Comparison of ENCODE assay signal across 1 cellular context in the genomic region with DNA sequence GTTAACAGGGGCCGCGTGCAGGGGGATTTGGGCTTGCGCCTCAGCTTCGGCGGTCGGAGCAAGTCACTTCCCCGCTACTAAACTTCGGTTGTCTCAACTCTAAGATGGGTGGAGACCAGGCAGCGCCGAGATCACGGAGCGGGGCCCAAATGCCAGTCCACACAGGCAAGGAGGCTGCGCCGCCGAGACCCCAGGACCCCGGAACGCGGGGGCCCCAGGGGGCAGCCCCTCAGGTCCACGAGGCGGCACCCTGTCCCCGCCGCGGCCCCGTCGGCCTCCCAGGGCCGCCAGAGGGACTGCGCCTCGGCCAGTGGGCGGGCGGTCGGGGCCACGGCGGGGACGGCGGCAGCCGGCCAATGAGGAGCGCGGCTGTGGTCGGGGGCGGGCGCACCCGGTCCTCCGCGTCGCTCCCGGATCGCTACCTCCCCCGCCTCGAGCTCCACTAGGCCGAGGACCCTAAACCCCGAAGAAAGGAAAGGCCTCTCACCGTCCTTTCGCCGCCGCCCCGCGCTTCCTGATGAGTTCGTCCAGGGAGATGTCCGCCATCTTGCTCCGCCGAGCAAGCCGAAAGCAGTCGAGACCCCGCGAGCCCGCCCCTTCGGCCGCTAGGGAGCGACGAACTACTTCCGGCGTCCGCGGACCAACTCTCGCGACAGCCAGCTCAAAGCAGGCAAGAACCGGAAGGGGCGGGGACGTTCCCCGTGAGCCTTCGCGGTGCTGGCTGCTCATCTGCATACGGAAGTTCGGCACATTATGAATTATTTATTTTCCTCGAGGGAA.
TF ChIP-seq lines count a peak whose summit lies in the region.

A gene with protein sequence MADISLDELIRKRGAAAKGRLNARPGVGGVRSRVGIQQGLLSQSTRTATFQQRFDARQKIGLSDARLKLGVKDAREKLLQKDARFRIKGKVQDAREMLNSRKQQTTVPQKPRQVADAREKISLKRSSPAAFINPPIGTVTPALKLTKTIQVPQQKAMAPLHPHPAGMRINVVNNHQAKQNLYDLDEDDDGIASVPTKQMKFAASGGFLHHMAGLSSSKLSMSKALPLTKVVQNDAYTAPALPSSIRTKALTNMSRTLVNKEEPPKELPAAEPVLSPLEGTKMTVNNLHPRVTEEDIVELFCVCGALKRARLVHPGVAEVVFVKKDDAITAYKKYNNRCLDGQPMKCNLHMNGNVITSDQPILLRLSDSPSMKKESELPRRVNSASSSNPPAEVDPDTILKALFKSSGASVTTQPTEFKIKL (minus strand): TSS at position 572 of the 780 bp plus-strand sequence. CDS start 26 bp downstream, at position 546.

TF ChIP-seq in K562, 482 proteins besides CTCF, POLR2A, EP300 and RAD21 (continued from another document and continues in another):
- TF ChIP-seq, protein P1, sequence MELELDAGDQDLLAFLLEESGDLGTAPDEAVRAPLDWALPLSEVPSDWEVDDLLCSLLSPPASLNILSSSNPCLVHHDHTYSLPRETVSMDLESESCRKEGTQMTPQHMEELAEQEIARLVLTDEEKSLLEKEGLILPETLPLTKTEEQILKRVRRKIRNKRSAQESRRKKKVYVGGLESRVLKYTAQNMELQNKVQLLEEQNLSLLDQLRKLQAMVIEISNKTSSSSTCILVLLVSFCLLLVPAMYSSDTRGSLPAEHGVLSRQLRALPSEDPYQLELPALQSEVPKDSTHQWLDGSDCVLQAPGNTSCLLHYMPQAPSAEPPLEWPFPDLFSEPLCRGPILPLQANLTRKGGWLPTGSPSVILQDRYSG (tag; conservative IDR thresholded peaks at IDR 0.05; ENCODE audit: low read depth), result no peak
- TF ChIP-seq ZNF41 (CRISPR knock-in tag; conservative IDR thresholded peaks at IDR 0.05) (no peak), ZFP1 (CRISPR knock-in tag; IDR thresholded peaks at IDR 0.05) (no peak), BMI1 (IDR thresholded peaks at IDR 0.05; ENCODE audit: low read length) (no peak), HDAC8 (tag; IDR thresholded peaks at IDR 0.05) (no peak), MAFF (IDR thresholded peaks at IDR 0.05; ENCODE audit: low read length) (peak; percentile 36; the same call in 1 of the 2 replicates), KDM2B (CRISPR knock-in tag; IDR thresholded peaks at IDR 0.05) (no peak), CC2D1A (IDR thresholded peaks at IDR 0.05) (no peak), NFATC3 (IDR thresholded peaks at IDR 0.05) (no peak), SMAD3 (CRISPR knock-in tag; conservative IDR thresholded peaks at IDR 0.05) (no peak), FOXA1 (IDR thresholded peaks at IDR 0.05; ENCODE audit: borderline replicate concordance) (no peak), TAL1 (IDR thresholded peaks at IDR 0.05) (no peak), MCM3 (IDR thresholded peaks at IDR 0.05) (no peak), GABPA (tag; conservative IDR thresholded peaks at IDR 0.05; ENCODE audit: low read depth) (peak; percentile 99), PPARD (CRISPR knock-in tag; IDR thresholded peaks at IDR 0.05) (no peak), CCNT2 (IDR thresholded peaks at IDR 0.05; ENCODE audit: borderline replicate concordance, extremely low read depth, insufficient read length, low read depth, low read length) (peak; percentile 33), LEF1 (IDR thresholded peaks at IDR 0.05) (no peak), RBM39 (optimal IDR thresholded peaks at IDR 0.05; ENCODE audit: low read depth, low read length) (no peak), RBM14 (IDR thresholded peaks at IDR 0.05; ENCODE audit: borderline replicate concordance, insufficient read depth, low read depth, low read length) (no peak), CBX8 (IDR thresholded peaks at IDR 0.05; ENCODE audit: borderline replicate concordance, extremely low read depth, low read depth, low read length, poor library complexity, severe bottlenecking) (no peak), MCM2 (IDR thresholded peaks at IDR 0.05; ENCODE audit: low read depth) (no peak), BRD9 (IDR thresholded peaks at IDR 0.05; ENCODE audit: low read depth, partially characterized antibody) (no peak), SMAD2 (IDR thresholded peaks at IDR 0.05; ENCODE audit: low read depth, low read length) (no peak), SREBF1 (IDR thresholded peaks at IDR 0.05; ENCODE audit: borderline replicate concordance, low read depth, low read length) (no peak), NFIC (IDR thresholded peaks at IDR 0.05) (no peak; the same call in 1 of the 2 replicates), TEAD4 (IDR thresholded peaks at IDR 0.05; ENCODE audit: low read length) (no peak), TEAD4 (CRISPR knock-in tag; IDR thresholded peaks at IDR 0.05; ENCODE audit: borderline replicate concordance) (no peak), ZNF217 (CRISPR knock-in tag; IDR thresholded peaks at IDR 0.05) (no peak), HCFC1 (IDR thresholded peaks at IDR 0.05; ENCODE audit: low read depth, low read length) (peak; percentile 70), SRSF7 (optimal IDR thresholded peaks at IDR 0.05; ENCODE audit: low read depth, low read length) (no peak), ZKSCAN8 (CRISPR knock-in tag; IDR thresholded peaks at IDR 0.05) (no peak), ZNF764 (CRISPR knock-in tag; IDR thresholded peaks at IDR 0.05; ENCODE audit: low read depth) (no peak), ARNT (IDR thresholded peaks at IDR 0.05) (no peak), ZNF561 (CRISPR knock-in tag; conservative IDR thresholded peaks at IDR 0.05) (no peak), ZNF431 (CRISPR knock-in tag; IDR thresholded peaks at IDR 0.05) (no peak), RB1 (IDR thresholded peaks at IDR 0.05; ENCODE audit: low read depth) (0 out of 2 replicates have a peak, but pooled peaks have one; percentile 61), NCOR1 (IDR thresholded peaks at IDR 0.05) (no peak), ZNF444 (CRISPR knock-in tag; IDR thresholded peaks at IDR 0.05) (no peak), ZNF785 (CRISPR knock-in tag; IDR thresholded peaks at IDR 0.05) (no peak), EZH2 (IDR thresholded peaks at IDR 0.05; ENCODE audit: borderline replicate concordance, low read depth, low read length) (no peak), ZNF146 (CRISPR knock-in tag; IDR thresholded peaks at IDR 0.05; ENCODE audit: unreplicated experiment) (no peak), ZNF408 (CRISPR knock-in tag; IDR thresholded peaks at IDR 0.05; ENCODE audit: low read depth) (no peak), ZSCAN32 (CRISPR knock-in tag; IDR thresholded peaks at IDR 0.05) (no peak), SETDB1 (IDR thresholded peaks at IDR 0.05; ENCODE audit: low read length) (no peak), HIVEP1 (CRISPR knock-in tag; IDR thresholded peaks at IDR 0.05) (no peak), HEY1 (CRISPR knock-in tag; IDR thresholded peaks at IDR 0.05; ENCODE audit: borderline replicate concordance) (no peak)
- TF ChIP-seq, protein P2, sequence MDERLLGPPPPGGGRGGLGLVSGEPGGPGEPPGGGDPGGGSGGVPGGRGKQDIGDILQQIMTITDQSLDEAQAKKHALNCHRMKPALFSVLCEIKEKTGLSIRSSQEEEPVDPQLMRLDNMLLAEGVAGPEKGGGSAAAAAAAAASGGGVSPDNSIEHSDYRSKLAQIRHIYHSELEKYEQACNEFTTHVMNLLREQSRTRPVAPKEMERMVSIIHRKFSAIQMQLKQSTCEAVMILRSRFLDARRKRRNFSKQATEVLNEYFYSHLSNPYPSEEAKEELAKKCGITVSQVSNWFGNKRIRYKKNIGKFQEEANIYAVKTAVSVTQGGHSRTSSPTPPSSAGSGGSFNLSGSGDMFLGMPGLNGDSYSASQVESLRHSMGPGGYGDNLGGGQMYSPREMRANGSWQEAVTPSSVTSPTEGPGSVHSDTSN (CRISPR knock-in tag; IDR thresholded peaks at IDR 0.05; ENCODE audit: low read depth), result no peak
- TF ChIP-seq, protein P2 (tag; conservative IDR thresholded peaks at IDR 0.05; ENCODE audit: low read depth), result no peak
- TF ChIP-seq, protein P3, sequence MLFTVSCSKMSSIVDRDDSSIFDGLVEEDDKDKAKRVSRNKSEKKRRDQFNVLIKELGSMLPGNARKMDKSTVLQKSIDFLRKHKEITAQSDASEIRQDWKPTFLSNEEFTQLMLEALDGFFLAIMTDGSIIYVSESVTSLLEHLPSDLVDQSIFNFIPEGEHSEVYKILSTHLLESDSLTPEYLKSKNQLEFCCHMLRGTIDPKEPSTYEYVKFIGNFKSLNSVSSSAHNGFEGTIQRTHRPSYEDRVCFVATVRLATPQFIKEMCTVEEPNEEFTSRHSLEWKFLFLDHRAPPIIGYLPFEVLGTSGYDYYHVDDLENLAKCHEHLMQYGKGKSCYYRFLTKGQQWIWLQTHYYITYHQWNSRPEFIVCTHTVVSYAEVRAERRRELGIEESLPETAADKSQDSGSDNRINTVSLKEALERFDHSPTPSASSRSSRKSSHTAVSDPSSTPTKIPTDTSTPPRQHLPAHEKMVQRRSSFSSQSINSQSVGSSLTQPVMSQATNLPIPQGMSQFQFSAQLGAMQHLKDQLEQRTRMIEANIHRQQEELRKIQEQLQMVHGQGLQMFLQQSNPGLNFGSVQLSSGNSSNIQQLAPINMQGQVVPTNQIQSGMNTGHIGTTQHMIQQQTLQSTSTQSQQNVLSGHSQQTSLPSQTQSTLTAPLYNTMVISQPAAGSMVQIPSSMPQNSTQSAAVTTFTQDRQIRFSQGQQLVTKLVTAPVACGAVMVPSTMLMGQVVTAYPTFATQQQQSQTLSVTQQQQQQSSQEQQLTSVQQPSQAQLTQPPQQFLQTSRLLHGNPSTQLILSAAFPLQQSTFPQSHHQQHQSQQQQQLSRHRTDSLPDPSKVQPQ (CRISPR knock-in tag; IDR thresholded peaks at IDR 0.05; ENCODE audit: borderline replicate concordance), result no peak
- TF ChIP-seq, protein P4, sequence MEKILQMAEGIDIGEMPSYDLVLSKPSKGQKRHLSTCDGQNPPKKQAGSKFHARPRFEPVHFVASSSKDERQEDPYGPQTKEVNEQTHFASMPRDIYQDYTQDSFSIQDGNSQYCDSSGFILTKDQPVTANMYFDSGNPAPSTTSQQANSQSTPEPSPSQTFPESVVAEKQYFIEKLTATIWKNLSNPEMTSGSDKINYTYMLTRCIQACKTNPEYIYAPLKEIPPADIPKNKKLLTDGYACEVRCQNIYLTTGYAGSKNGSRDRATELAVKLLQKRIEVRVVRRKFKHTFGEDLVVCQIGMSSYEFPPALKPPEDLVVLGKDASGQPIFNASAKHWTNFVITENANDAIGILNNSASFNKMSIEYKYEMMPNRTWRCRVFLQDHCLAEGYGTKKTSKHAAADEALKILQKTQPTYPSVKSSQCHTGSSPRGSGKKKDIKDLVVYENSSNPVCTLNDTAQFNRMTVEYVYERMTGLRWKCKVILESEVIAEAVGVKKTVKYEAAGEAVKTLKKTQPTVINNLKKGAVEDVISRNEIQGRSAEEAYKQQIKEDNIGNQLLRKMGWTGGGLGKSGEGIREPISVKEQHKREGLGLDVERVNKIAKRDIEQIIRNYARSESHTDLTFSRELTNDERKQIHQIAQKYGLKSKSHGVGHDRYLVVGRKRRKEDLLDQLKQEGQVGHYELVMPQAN (IDR thresholded peaks at IDR 0.05; ENCODE audit: borderline replicate concordance), result no peak
- TF ChIP-seq, protein P5, sequence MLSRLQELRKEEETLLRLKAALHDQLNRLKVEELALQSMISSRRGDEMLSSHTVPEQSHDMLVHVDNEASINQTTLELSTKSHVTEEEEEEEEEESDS (CRISPR knock-in tag; IDR thresholded peaks at IDR 0.05), result no peak
- TF ChIP-seq, protein P6, sequence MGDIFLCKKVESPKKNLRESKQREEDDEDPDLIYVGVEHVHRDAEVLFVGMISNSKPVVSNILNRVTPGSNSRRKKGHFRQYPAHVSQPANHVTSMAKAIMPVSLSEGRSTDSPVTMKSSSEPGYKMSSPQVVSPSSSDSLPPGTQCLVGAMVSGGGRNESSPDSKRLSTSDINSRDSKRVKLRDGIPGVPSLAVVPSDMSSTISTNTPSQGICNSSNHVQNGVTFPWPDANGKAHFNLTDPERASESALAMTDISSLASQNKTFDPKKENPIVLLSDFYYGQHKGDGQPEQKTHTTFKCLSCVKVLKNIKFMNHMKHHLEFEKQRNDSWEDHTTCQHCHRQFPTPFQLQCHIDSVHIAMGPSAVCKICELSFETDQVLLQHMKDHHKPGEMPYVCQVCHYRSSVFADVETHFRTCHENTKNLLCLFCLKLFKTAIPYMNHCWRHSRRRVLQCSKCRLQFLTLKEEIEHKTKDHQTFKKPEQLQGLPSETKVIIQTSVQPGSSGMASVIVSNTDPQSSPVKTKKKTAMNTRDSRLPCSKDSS (IDR thresholded peaks at IDR 0.05; ENCODE audit: low read depth, partially characterized antibody), result no peak
- TF ChIP-seq, protein P7, sequence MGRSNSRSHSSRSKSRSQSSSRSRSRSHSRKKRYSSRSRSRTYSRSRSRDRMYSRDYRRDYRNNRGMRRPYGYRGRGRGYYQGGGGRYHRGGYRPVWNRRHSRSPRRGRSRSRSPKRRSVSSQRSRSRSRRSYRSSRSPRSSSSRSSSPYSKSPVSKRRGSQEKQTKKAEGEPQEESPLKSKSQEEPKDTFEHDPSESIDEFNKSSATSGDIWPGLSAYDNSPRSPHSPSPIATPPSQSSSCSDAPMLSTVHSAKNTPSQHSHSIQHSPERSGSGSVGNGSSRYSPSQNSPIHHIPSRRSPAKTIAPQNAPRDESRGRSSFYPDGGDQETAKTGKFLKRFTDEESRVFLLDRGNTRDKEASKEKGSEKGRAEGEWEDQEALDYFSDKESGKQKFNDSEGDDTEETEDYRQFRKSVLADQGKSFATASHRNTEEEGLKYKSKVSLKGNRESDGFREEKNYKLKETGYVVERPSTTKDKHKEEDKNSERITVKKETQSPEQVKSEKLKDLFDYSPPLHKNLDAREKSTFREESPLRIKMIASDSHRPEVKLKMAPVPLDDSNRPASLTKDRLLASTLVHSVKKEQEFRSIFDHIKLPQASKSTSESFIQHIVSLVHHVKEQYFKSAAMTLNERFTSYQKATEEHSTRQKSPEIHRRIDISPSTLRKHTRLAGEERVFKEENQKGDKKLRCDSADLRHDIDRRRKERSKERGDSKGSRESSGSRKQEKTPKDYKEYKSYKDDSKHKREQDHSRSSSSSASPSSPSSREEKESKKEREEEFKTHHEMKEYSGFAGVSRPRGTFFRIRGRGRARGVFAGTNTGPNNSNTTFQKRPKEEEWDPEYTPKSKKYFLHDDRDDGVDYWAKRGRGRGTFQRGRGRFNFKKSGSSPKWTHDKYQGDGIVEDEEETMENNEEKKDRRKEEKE (IDR thresholded peaks at IDR 0.05; ENCODE audit: borderline replicate concordance in 1 of 2, control insufficient read depth in 1 of 2, low read depth in 2 of 2, low read length in 1 of 2), result no peak
- TF ChIP-seq, protein P8, sequence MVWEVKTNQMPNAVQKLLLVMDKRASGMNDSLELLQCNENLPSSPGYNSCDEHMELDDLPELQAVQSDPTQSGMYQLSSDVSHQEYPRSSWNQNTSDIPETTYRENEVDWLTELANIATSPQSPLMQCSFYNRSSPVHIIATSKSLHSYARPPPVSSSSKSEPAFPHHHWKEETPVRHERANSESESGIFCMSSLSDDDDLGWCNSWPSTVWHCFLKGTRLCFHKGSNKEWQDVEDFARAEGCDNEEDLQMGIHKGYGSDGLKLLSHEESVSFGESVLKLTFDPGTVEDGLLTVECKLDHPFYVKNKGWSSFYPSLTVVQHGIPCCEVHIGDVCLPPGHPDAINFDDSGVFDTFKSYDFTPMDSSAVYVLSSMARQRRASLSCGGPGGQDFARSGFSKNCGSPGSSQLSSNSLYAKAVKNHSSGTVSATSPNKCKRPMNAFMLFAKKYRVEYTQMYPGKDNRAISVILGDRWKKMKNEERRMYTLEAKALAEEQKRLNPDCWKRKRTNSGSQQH (CRISPR knock-in tag; IDR thresholded peaks at IDR 0.05), result no peak
